8 cellular contexts compared by ENCODE assay signal in genomic region chr18:74551936-74552555, GRCh38. TPM values are rescaled to one million over a fixed set of nuclear protein-coding genes. Genes with fewer than 3 reads are reported as not detected.
DNase-seq lines count a peak whose midpoint lies in the region; ATAC-seq and TF ChIP-seq lines count a peak whose summit lies in the region.

No MANE protein-coding gene starts in this region.

- no peaks in the 10 kb centered on the region for H3K79me2 ChIP-seq in parathyroid adenoma

- H3K27ac ChIP-seq in parathyroid adenoma: no peak overlapping the region
- H3K27ac ChIP-seq in upper lobe of right lung: no peak overlapping the region

- H3K36me3 ChIP-seq in parathyroid adenoma (ENCODE audit: control insufficient read depth, insufficient read depth, low read length) (no peaks in the 10 kb centered on the region), upper lobe of right lung (no peaks in the 10 kb centered on the region)

- POLR2A ChIA-PET in GM10248 (lab: Yijun Ruan, JAX): no interaction called here

- DNase-seq in GM10248 (ENCODE audit: extremely low spot score) (peak; percentile 82), HFF-Myc (ENCODE audit: extremely low read depth, low read depth) (peak; percentile 85), MV-4-11 (lab: John Stamatoyannopoulos, UW) (peak; percentile 84), SK-MEL-5 (ENCODE audit: low read depth, low spot score) (peak; percentile 87), globus pallidus (ENCODE audit: low spot score) (peak; percentile 92), upper lobe of right lung (peak; percentile 80)
- peak; percentile 77 for DNase-seq in activated naive CD4-positive, alpha-beta T cell treated with Interleukin-2 at 50 U/mL for 16 hours

- H2AFZ ChIP-seq in parathyroid adenoma: peak overlapping the region; percentile 29

- H3K9me3 ChIP-seq in parathyroid adenoma (ENCODE audit: control insufficient read depth, low read length): no peaks in the 10 kb centered on the region
- no peaks in the 10 kb centered on the region for H3K9me3 ChIP-seq in upper lobe of right lung

- H3K9ac ChIP-seq in parathyroid adenoma: no peak overlapping the region

- CTCF ChIA-PET in GM10248 (lab: Yijun Ruan, JAX): interaction anchor here (0.6 to 1.7 kb wide), 47 partner anchors 9 to 1868 kb away, joined by 3 to 46 read pairs (median 4); partner anchors contain the start of gene ZNF407

- ATAC-seq in upper lobe of right lung: peak; percentile 98

- in situ Hi-C loops in SK-MEL-5 (cut with HindIII; ENCODE audit: low pct_unique_long_range_greater_than_20kb, low sequenced_read_pairs): no loop called here

- intact Hi-C loops in upper lobe of right lung (cut with DNase I): loop anchor here (10.0 kb wide), 1 partner anchor 197 kb away; no protein-coding TSS in a partner anchor

- no peaks in the 10 kb centered on the region for H3K4me1 ChIP-seq in parathyroid adenoma
- no peaks in the 10 kb centered on the region for H3K4me1 ChIP-seq in upper lobe of right lung

- TF ChIP-seq CTCF in GM10248 (IDR thresholded peaks at IDR 0.05; ENCODE audit: control extremely low read depth, extremely low read depth, low read depth, missing control alignments): peak; percentile 79
- peak; percentile 83 for TF ChIP-seq CTCF in HFF-Myc (IDR thresholded peaks at IDR 0.05; ENCODE audit: low read depth, low read length, missing control alignments)
- TF ChIP-seq CTCF in parathyroid adenoma (IDR thresholded peaks at IDR 0.05): peak; percentile 82
- TF ChIP-seq CTCF in upper lobe of right lung (IDR thresholded peaks at IDR 0.05): peak; percentile 88

- H3K27me3 ChIP-seq in parathyroid adenoma (ENCODE audit: control insufficient read depth, insufficient read depth, low read length): no peaks in the 10 kb centered on the region
- no peaks in the 10 kb centered on the region for H3K27me3 ChIP-seq in upper lobe of right lung

- H3K4me3 ChIP-seq in HFF-Myc (replicated peaks; ENCODE audit: low read depth, low read length) (no peak overlapping the region), parathyroid adenoma (ENCODE audit: low read depth, low read length) (no peak overlapping the region), upper lobe of right lung (no peak overlapping the region)

- H3K4me2 ChIP-seq in parathyroid adenoma (ENCODE audit: low read length): no peak overlapping the region

RNA-seq across cellular contexts. Expression of gene CNDP1, which starts 17.7 kb away (rescaled TPM):
- total RNA-seq in SK-MEL-5 (2014; rRNA removed; shearing (Covaris generic)): 0.08 and 0.51 TPM in 2 replicates
- polyA plus RNA-seq in SK-MEL-5 (2015; cell fraction: cytosol; rRNA removed): 0.23 TPM in 1 of 2 replicates, not detected in the other
- polyA plus RNA-seq in SK-MEL-5 (2015; cell fraction: nucleus; rRNA removed): 0.51 and 0.56 TPM in 2 replicates
- total RNA-seq in upper lobe of right lung: not detected

RNA-seq across cellular contexts. Expression of gene ZNF407, which starts 45.6 kb away (rescaled TPM):
- 9.1 and 10.5 TPM in 2 replicates for total RNA-seq in SK-MEL-5 (2014; rRNA removed; shearing (Covaris generic))
- 4.7 and 5.4 TPM in 2 replicates for polyA plus RNA-seq in SK-MEL-5 (2015; cell fraction: cytosol; rRNA removed)
- polyA plus RNA-seq in SK-MEL-5 (2015; cell fraction: nucleus; rRNA removed): 4.6 and 8.0 TPM in 2 replicates
- total RNA-seq in upper lobe of right lung: 18.4 TPM

RNA-seq across cellular contexts. Expression of gene CNDP2, which starts 55.9 kb away (rescaled TPM):
- 23.0 and 35.7 TPM in 2 replicates for total RNA-seq in SK-MEL-5 (2014; rRNA removed; shearing (Covaris generic))
- polyA plus RNA-seq in SK-MEL-5 (2015; cell fraction: cytosol; rRNA removed): 92.0 and 93.7 TPM in 2 replicates
- polyA plus RNA-seq in SK-MEL-5 (2015; cell fraction: nucleus; rRNA removed): 131 and 182 TPM in 2 replicates
- total RNA-seq in upper lobe of right lung: 213 TPM
